ENCODE assay signal across 8 cellular contexts in genomic region chr2:74529357-74530238, GRCh38. TPM values are rescaled to one million over a fixed set of nuclear protein-coding genes. Genes with fewer than 3 reads are reported as not detected.
A peak's percentile ranks its signal among the peaks of the same experiment; 100 is the strongest.
DNase-seq lines count a peak whose midpoint lies in the region; ATAC-seq and TF ChIP-seq lines count a peak whose summit lies in the region.

Gene AUP1 (minus strand): TSS chr2:74529706. CDS start chr2:74529629, 77 bp downstream.
Gene HTRA2 (plus strand): TSS chr2:74529933. CDS start chr2:74530007, 74 bp downstream.

- peaks cover 4% of the 10 kb centered on the region for H3K27me3 ChIP-seq in Loucy (ENCODE audit: insufficient read depth, low read length, poor library complexity, severe bottlenecking)

- 0 out of 2 replicates have a peak, but pooled peaks cover 3% of the 10 kb centered on the region for H3F3A ChIP-seq in Loucy (ENCODE audit: low read depth)

- peaks cover 22% of the 10 kb centered on the region for H4K20me1 ChIP-seq in Loucy (ENCODE audit: insufficient read depth, low read length, poor library complexity, severe bottlenecking)

- H3K4me3 Mint-ChIP-seq in natural killer cell treated with Interleukin-12 subunit alpha and Interleukin-12 subunit beta and Interleukin-15 and Interleukin-18, amount 100 ng/mL, for 72 hours = peak within 1 kb of the TSS; percentile 91

- DNase-seq in EH (ENCODE audit: low read depth) (peak; percentile 99), H4 (ENCODE audit: low spot score) (peak; percentile 98), fibroblast of peridontal ligament (ENCODE audit: extremely low read depth) (peak; percentile 99)
- peak; percentile 84 for DNase-seq in activated T-helper 9 cell treated with anti-CD3 and anti-CD28 coated beads, Interleukin-2, amount 50 U/mL, for 16 hours (ENCODE audit: low read depth)
- DNase-seq in natural killer cell treated with Interleukin-12 subunit alpha and Interleukin-12 subunit beta and Interleukin-15 and Interleukin-18, amount 100 ng/mL, for 72 hours (ENCODE audit: low spot score) = peak; percentile 99
- peak; percentile 93 for DNase-seq in stimulated activated naive CD8-positive, alpha-beta T cell treated with anti-CD3 and anti-CD28 coated beads, Interleukin-15, Interleukin-2, amounts not matched to agents 100 U/mL and 50 U/mL, for 24 hours

- peaks cover 39 to 49% of the 10 kb centered on the region in 2 donors for H3K4me1 Mint-ChIP-seq in natural killer cell treated with Interleukin-12 subunit alpha and Interleukin-12 subunit beta and Interleukin-15 and Interleukin-18, amount 100 ng/mL, for 72 hours (ENCODE audit: low read depth in 2 of 2)

- TF ChIP-seq POLR2A in Raji (IDR thresholded peaks at IDR 0.05; ENCODE audit: insufficient read depth, low read depth, low read length) = peak; percentile 67

- peaks cover 29% of the 10 kb centered on the region for H3K36me3 Mint-ChIP-seq in natural killer cell treated with Interleukin-12 subunit alpha and Interleukin-12 subunit beta and Interleukin-15 and Interleukin-18, amount 100 ng/mL, for 72 hours

- peaks cover 53% of the 10 kb centered on the region for H3K79me2 ChIP-seq in Loucy (ENCODE audit: insufficient read depth, low read length)

- peak; percentile 90 to 93 for ATAC-seq in natural killer cell treated with Interleukin-12 subunit alpha and Interleukin-12 subunit beta and Interleukin-15 and Interleukin-18, amount 100 ng/mL, for 72 hours
- ATAC-seq in stimulated activated naive CD8-positive, alpha-beta T cell treated with anti-CD3 and anti-CD28 coated beads, Interleukin-15, Interleukin-2, amounts not matched to agents 100 U/mL and 50 U/mL, for 24 hours = peak; percentile 92

- H3K27me3 Mint-ChIP-seq in natural killer cell treated with Interleukin-12 subunit alpha and Interleukin-12 subunit beta and Interleukin-15 and Interleukin-18, amount 100 ng/mL, for 72 hours = no peaks in the 10 kb centered on the region

- peak within 1 kb of the TSS; percentile 100 for H3K4me2 ChIP-seq in Loucy (ENCODE audit: low read depth, low read length, poor library complexity, severe bottlenecking)

- no peaks in the 10 kb centered on the region for H3K9me3 Mint-ChIP-seq in natural killer cell treated with Interleukin-12 subunit alpha and Interleukin-12 subunit beta and Interleukin-15 and Interleukin-18, amount 100 ng/mL, for 72 hours

- no peaks in the 10 kb centered on the region for H3K9me2 ChIP-seq in Loucy (replicated peaks; ENCODE audit: low read depth, low read length)

- peaks cover 35% of the 10 kb centered on the region for H3K4me1 ChIP-seq in Loucy (ENCODE audit: insufficient read depth, low read length, poor library complexity, severe bottlenecking)

- no peak for TF ChIP-seq CTCF in Loucy (conservative IDR thresholded peaks at IDR 0.05; ENCODE audit: low read length)

- H3K9me3 ChIP-seq in Loucy (ENCODE audit: insufficient read depth, low read depth, low read length) = no peaks in the 10 kb centered on the region

- peak within 1 kb of the TSS; percentile 93 for H3K9ac ChIP-seq in Loucy (ENCODE audit: low read depth, low read length, poor library complexity, severe bottlenecking)

- H3K36me3 ChIP-seq in Loucy (ENCODE audit: insufficient read depth, low read length) = peaks cover 20% of the 10 kb centered on the region; the same call in 1 of the 2 replicates

- peak within 1 kb of the TSS; percentile 96 to 98 for H3K27ac Mint-ChIP-seq in natural killer cell treated with Interleukin-12 subunit alpha and Interleukin-12 subunit beta and Interleukin-15 and Interleukin-18, amount 100 ng/mL, for 72 hours

- peak within 1 kb of the TSS; percentile 100 for H3K4me3 ChIP-seq in Loucy (ENCODE audit: low read length, poor library complexity, severe bottlenecking)

- H2AFZ ChIP-seq in Loucy (ENCODE audit: low read length) = peak within 1 kb of the TSS; percentile 92

RNA-seq across cellular contexts. Expression of gene AUP1, which starts in this region (rescaled TPM):
- 95.4 and 102 TPM in 2 replicates for total RNA-seq in H4 (2014; rRNA removed; shearing (Covaris generic))
- 100 to 1,000 TPM; 190 to 233 TPM for total RNA-seq in natural killer cell treated with Interleukin-12 subunit alpha and Interleukin-12 subunit beta and Interleukin-15 and Interleukin-18, amount 100 ng/mL, for 72 hours

RNA-seq across cellular contexts. Expression of gene HTRA2, which starts in this region (rescaled TPM):
- total RNA-seq in H4 (2014; rRNA removed; shearing (Covaris generic)) = 40.5 and 49.5 TPM in 2 replicates
- 100 to 1,000 TPM in 1 of 2 donors, 10 to 100 TPM in 1; 93.1 to 100 TPM for total RNA-seq in natural killer cell treated with Interleukin-12 subunit alpha and Interleukin-12 subunit beta and Interleukin-15 and Interleukin-18, amount 100 ng/mL, for 72 hours

Comparison
In these comparisons a context has a peak if more than half of its experiments do, and no peak if none do; other contexts are left out.
1. Peak in every context shown above with its lines: DNase-seq, ATAC-seq and H3K4me3 ChIP-seq.